1 cellular context compared by ENCODE assay signal in genomic region chr22:38163844-38164577, GRCh38.
TF ChIP-seq lines count a peak whose summit lies in the region.

No MANE protein-coding gene starts in this region.

TF ChIP-seq in HepG2, 621 proteins besides CTCF, POLR2A, EP300 and RAD21 (continued from another document and continues in another):
- TF ChIP-seq ZSCAN9 (CRISPR knock-in tag; IDR thresholded peaks at IDR 0.05; ENCODE audit: borderline replicate concordance) = no peak
- TF ChIP-seq NBN (conservative IDR thresholded peaks at IDR 0.05) = no peak
- peak; percentile 60 for TF ChIP-seq ZNF687 (CRISPR knock-in tag; IDR thresholded peaks at IDR 0.05)
- TF ChIP-seq ZNF691 (CRISPR knock-in tag; IDR thresholded peaks at IDR 0.05; ENCODE audit: borderline replicate concordance, low read depth) = no peak
- TF ChIP-seq FOXJ3 (CRISPR knock-in tag; IDR thresholded peaks at IDR 0.05; ENCODE audit: borderline replicate concordance) = no peak
- no peak for TF ChIP-seq ZNF589 (CRISPR knock-in tag; conservative IDR thresholded peaks at IDR 0.05)
- no peak for TF ChIP-seq PLSCR1 (CRISPR knock-in tag; IDR thresholded peaks at IDR 0.05; ENCODE audit: borderline replicate concordance)
- TF ChIP-seq PITX1 (CRISPR knock-in tag; IDR thresholded peaks at IDR 0.05) = peak; percentile 65; the same call in 1 of the 2 replicates
- TF ChIP-seq TCF7L2 (IDR thresholded peaks at IDR 0.05; ENCODE audit: low read depth, low read length) = no peak
- TF ChIP-seq ZNF839 (CRISPR knock-in tag; IDR thresholded peaks at IDR 0.05; ENCODE audit: borderline replicate concordance) = no peak
- no peak for TF ChIP-seq RBAK (CRISPR knock-in tag; IDR thresholded peaks at IDR 0.05)
- no peak for TF ChIP-seq CBX2 (IDR thresholded peaks at IDR 0.05; ENCODE audit: low read depth, low read length)
- TF ChIP-seq CBX2 (CRISPR knock-in tag; IDR thresholded peaks at IDR 0.05; ENCODE audit: low read depth) = no peak
- TF ChIP-seq RBM39 (IDR thresholded peaks at IDR 0.05; ENCODE audit: low read depth, low read length, poor library complexity, severe bottlenecking) = no peak
- no peak for TF ChIP-seq ATM (IDR thresholded peaks at IDR 0.05; ENCODE audit: borderline replicate concordance)
- TF ChIP-seq, protein P1, sequence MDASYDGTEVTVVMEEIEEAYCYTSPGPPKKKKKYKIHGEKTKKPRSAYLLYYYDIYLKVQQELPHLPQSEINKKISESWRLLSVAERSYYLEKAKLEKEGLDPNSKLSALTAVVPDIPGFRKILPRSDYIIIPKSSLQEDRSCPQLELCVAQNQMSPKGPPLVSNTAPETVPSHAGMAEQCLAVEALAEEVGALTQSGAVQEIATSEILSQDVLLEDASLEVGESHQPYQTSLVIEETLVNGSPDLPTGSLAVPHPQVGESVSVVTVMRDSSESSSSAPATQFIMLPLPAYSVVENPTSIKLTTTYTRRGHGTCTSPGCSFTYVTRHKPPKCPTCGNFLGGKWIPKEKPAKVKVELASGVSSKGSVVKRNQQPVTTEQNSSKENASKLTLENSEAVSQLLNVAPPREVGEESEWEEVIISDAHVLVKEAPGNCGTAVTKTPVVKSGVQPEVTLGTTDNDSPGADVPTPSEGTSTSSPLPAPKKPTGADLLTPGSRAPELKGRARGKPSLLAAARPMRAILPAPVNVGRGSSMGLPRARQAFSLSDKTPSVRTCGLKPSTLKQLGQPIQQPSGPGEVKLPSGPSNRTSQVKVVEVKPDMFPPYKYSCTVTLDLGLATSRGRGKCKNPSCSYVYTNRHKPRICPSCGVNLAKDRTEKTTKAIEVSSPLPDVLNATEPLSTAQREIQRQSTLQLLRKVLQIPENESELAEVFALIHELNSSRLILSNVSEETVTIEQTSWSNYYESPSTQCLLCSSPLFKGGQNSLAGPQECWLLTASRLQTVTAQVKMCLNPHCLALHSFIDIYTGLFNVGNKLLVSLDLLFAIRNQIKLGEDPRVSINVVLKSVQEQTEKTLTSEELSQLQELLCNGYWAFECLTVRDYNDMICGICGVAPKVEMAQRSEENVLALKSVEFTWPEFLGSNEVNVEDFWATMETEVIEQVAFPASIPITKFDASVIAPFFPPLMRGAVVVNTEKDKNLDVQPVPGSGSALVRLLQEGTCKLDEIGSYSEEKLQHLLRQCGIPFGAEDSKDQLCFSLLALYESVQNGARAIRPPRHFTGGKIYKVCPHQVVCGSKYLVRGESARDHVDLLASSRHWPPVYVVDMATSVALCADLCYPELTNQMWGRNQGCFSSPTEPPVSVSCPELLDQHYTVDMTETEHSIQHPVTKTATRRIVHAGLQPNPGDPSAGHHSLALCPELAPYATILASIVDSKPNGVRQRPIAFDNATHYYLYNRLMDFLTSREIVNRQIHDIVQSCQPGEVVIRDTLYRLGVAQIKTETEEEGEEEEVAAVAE (CRISPR knock-in tag; IDR thresholded peaks at IDR 0.05; ENCODE audit: borderline replicate concordance) = no peak
- TF ChIP-seq ARNT (IDR thresholded peaks at IDR 0.05) = no peak
- TF ChIP-seq, protein P2, sequence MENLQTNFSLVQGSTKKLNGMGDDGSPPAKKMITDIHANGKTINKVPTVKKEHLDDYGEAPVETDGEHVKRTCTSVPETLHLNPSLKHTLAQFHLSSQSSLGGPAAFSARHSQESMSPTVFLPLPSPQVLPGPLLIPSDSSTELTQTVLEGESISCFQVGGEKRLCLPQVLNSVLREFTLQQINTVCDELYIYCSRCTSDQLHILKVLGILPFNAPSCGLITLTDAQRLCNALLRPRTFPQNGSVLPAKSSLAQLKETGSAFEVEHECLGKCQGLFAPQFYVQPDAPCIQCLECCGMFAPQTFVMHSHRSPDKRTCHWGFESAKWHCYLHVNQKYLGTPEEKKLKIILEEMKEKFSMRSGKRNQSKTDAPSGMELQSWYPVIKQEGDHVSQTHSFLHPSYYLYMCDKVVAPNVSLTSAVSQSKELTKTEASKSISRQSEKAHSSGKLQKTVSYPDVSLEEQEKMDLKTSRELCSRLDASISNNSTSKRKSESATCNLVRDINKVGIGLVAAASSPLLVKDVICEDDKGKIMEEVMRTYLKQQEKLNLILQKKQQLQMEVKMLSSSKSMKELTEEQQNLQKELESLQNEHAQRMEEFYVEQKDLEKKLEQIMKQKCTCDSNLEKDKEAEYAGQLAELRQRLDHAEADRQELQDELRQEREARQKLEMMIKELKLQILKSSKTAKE (CRISPR knock-in tag; IDR thresholded peaks at IDR 0.05; ENCODE audit: borderline replicate concordance) = no peak
- no peak for TF ChIP-seq SRSF4 (IDR thresholded peaks at IDR 0.05; ENCODE audit: low read depth, low read length, poor library complexity, severe bottlenecking)
- no peak for TF ChIP-seq ZNF317 (CRISPR knock-in tag; IDR thresholded peaks at IDR 0.05)
- TF ChIP-seq ZNF768 (CRISPR knock-in tag; IDR thresholded peaks at IDR 0.05) = no peak
- peak; percentile 13; the same call in 1 of the 2 replicates for TF ChIP-seq FOXO1 (CRISPR knock-in tag; IDR thresholded peaks at IDR 0.05)
- no peak for TF ChIP-seq ONECUT2 (CRISPR knock-in tag; IDR thresholded peaks at IDR 0.05)
- TF ChIP-seq RERE (CRISPR knock-in tag; IDR thresholded peaks at IDR 0.05; ENCODE audit: low read depth) = peak; percentile 44; the same call in 1 of the 2 replicates
- peak; percentile 34; the same call in 1 of the 2 replicates for TF ChIP-seq KAT8 (CRISPR knock-in tag; IDR thresholded peaks at IDR 0.05)
- TF ChIP-seq ZNF468 (CRISPR knock-in tag; IDR thresholded peaks at IDR 0.05) = no peak
- TF ChIP-seq MLX (CRISPR knock-in tag; IDR thresholded peaks at IDR 0.05) = no peak
- no peak for TF ChIP-seq CCAR2 (optimal IDR thresholded peaks at IDR 0.05; ENCODE audit: low read depth, low read length)
- peak; percentile 43; the same call in 1 of the 2 replicates for TF ChIP-seq DMAP1 (CRISPR knock-in tag; IDR thresholded peaks at IDR 0.05)
- peak; percentile 61; the same call in 1 of the 2 replicates for TF ChIP-seq SALL1 (CRISPR knock-in tag; IDR thresholded peaks at IDR 0.05)
- no peak for TF ChIP-seq ZNF598 (CRISPR knock-in tag; IDR thresholded peaks at IDR 0.05; ENCODE audit: borderline replicate concordance)
- TF ChIP-seq MATR3 (CRISPR knock-in tag; IDR thresholded peaks at IDR 0.05) = no peak
- 0 out of 2 replicates have a peak, but pooled peaks have one; percentile 21 for TF ChIP-seq NFKBIZ (CRISPR knock-in tag; IDR thresholded peaks at IDR 0.05)
- no peak for TF ChIP-seq ZNF44 (CRISPR knock-in tag; IDR thresholded peaks at IDR 0.05)
- no peak for TF ChIP-seq KDM6A (CRISPR knock-in tag; IDR thresholded peaks at IDR 0.05; ENCODE audit: low read depth)
- no peak for TF ChIP-seq ZNF33B (CRISPR knock-in tag; IDR thresholded peaks at IDR 0.05)
- TF ChIP-seq RFXANK (CRISPR knock-in tag; IDR thresholded peaks at IDR 0.05) = 0 out of 2 replicates have a peak, but pooled peaks have one; percentile 22
- no peak for TF ChIP-seq CENPBD1 (CRISPR knock-in tag; IDR thresholded peaks at IDR 0.05; ENCODE audit: borderline replicate concordance, low read depth)
- TF ChIP-seq MTF2 (CRISPR knock-in tag; IDR thresholded peaks at IDR 0.05; ENCODE audit: borderline replicate concordance) = no peak
- TF ChIP-seq MEF2D (CRISPR knock-in tag; IDR thresholded peaks at IDR 0.05) = 0 out of 2 replicates have a peak, but pooled peaks have one; percentile 25
- TF ChIP-seq CHD4 (IDR thresholded peaks at IDR 0.05; ENCODE audit: borderline replicate concordance, low read length) = no peak
- TF ChIP-seq ZNF326 (CRISPR knock-in tag; IDR thresholded peaks at IDR 0.05; ENCODE audit: borderline replicate concordance) = no peak
- TF ChIP-seq BRD4 (CRISPR knock-in tag; IDR thresholded peaks at IDR 0.05) = no peak
- TF ChIP-seq, protein P3, sequence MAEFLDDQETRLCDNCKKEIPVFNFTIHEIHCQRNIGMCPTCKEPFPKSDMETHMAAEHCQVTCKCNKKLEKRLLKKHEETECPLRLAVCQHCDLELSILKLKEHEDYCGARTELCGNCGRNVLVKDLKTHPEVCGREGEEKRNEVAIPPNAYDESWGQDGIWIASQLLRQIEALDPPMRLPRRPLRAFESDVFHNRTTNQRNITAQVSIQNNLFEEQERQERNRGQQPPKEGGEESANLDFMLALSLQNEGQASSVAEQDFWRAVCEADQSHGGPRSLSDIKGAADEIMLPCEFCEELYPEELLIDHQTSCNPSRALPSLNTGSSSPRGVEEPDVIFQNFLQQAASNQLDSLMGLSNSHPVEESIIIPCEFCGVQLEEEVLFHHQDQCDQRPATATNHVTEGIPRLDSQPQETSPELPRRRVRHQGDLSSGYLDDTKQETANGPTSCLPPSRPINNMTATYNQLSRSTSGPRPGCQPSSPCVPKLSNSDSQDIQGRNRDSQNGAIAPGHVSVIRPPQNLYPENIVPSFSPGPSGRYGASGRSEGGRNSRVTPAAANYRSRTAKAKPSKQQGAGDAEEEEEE (CRISPR knock-in tag; IDR thresholded peaks at IDR 0.05; ENCODE audit: borderline replicate concordance) = no peak
- peak in 1 of 2 experiments; percentile 39; a peak in 1 of 4 replicates for TF ChIP-seq KLF16 (CRISPR knock-in tag; IDR thresholded peaks at IDR 0.05)
